6 cellular contexts compared by ENCODE assay signal in the genomic region with DNA sequence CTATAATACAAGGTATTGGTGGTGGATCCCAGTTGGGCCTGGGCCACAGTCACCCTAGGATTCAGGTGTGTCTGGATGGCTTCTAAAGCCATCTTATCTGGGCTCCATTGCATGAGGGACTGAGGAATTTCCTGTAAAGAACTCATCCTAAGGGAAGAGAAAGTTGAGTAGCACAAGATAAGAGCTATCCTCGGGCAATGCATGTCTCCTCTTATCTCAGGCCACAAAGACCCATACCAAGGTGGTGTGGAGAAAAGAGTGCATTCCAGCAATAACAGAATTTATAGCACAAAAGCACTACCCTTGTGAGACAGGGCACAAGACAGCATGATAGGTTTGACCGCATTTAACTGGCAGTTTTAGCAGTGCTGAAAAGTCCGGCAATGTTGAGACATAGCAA.
"Had no signal": no experiment of that assay in that cellular context is flagged by ENCODE, and none has a peak within 500 bp of the region (broad histone marks: within the 10 kb centered on the region; RNA-seq: fewer than 3 reads in every experiment).

No MANE protein-coding gene starts in this region.

- DNase-seq: GM23248, GOT3, H7, HCEC 1CT, KG1 had no signal

- H3K9ac ChIP-seq: GM23248 had no signal

- H3K4me3 ChIP-seq: GM23248 had no signal

- H3K27ac ChIP-seq: GM23248, HL-60 had no signal
